1 cellular context compared by ENCODE assay signal in the genomic region with DNA sequence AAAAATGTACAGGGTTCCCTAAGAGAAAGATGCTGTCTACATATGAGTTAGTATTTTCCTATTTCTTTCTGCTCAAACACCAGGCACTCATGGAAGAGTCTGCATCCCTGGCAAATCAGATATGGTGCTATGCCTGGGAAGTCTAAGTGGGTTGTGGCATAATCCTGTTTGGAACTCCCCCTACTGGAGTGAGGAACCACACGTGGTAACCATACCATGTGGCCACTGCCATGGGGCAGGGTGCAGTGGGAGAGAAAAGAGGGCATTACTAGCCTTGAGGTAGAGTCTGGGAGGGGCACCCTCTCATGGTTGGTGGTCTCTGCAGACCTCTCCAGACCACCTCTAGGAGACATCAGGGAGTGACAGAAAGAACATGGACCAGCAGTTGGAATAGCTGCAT.
TF ChIP-seq lines count a peak whose summit lies in the region.

No MANE protein-coding gene starts in this region.

TF ChIP-seq in HEK293, 187 proteins besides CTCF, POLR2A, EP300 and RAD21 (continued from another document):
- no peak for TF ChIP-seq ZBTB10 (tag by site-specific recombination; IDR thresholded peaks at IDR 0.05)
- no peak for TF ChIP-seq ZNF292 (tag by site-specific recombination; IDR thresholded peaks at IDR 0.05; ENCODE audit: borderline replicate concordance, low read depth)
- TF ChIP-seq, protein P1, sequence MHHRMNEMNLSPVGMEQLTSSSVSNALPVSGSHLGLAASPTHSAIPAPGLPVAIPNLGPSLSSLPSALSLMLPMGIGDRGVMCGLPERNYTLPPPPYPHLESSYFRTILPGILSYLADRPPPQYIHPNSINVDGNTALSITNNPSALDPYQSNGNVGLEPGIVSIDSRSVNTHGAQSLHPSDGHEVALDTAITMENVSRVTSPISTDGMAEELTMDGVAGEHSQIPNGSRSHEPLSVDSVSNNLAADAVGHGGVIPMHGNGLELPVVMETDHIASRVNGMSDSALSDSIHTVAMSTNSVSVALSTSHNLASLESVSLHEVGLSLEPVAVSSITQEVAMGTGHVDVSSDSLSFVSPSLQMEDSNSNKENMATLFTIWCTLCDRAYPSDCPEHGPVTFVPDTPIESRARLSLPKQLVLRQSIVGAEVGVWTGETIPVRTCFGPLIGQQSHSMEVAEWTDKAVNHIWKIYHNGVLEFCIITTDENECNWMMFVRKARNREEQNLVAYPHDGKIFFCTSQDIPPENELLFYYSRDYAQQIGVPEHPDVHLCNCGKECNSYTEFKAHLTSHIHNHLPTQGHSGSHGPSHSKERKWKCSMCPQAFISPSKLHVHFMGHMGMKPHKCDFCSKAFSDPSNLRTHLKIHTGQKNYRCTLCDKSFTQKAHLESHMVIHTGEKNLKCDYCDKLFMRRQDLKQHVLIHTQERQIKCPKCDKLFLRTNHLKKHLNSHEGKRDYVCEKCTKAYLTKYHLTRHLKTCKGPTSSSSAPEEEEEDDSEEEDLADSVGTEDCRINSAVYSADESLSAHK (tag by site-specific recombination; IDR thresholded peaks at IDR 0.05) = no peak
